2 cellular contexts compared by ENCODE assay signal in the genomic region with DNA sequence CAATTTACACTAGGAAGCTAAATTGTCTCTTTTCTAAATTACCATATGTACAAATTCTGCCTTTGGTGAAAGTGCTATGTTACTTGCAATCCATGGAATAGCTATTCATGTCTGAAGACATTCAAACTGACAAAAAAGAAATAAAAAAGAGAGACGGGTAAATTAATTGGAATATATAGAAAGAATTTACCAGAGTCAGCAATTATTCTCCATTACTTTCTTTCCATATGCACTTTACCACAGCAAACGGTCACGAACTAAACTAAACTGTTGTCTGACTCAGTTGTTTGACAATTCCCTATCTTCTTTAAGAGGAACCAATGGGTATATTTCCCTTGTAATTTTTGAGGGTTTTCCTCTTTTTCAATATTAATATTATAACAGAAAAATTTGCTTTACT.
A peak's percentile ranks its signal among the peaks of the same experiment; 100 is the strongest.
TF ChIP-seq lines count a peak whose summit lies in the region.

No MANE protein-coding gene starts in this region.

TF ChIP-seq in HepG2, 621 proteins besides CTCF, POLR2A, EP300 and RAD21 (continued from another document):
- TF ChIP-seq MAFK (conservative IDR thresholded peaks at IDR 0.05 in 1 of 2, IDR thresholded peaks at IDR 0.05 in 1 of 2; ENCODE audit: low read length in 2 of 2) (peak; percentile 66 to 86), MAFF (IDR thresholded peaks at IDR 0.05; ENCODE audit: low read depth, low read length) (peak; percentile 78)
TF ChIP-seq in HepG2: peak in this region for 2.

TF ChIP-seq in IMR-90, 13 proteins besides CTCF, POLR2A, EP300 and RAD21:
- TF ChIP-seq MAFK (IDR thresholded peaks at IDR 0.05; ENCODE audit: low read depth, low read length) (peak; percentile 78), MXI1 (IDR thresholded peaks at IDR 0.05; ENCODE audit: borderline replicate concordance, low read depth, low read length) (no peak)
